In genomic region chr10:28938745-28939144, GRCh38 we compare ENCODE assay signal across 17 cellular contexts.
DNase-seq lines count a peak whose midpoint lies in the region; ATAC-seq, FAIRE-seq and TF ChIP-seq lines count a peak whose summit lies in the region.
"Had no signal": no experiment of that assay in that cellular context is flagged by ENCODE, and none has a peak within 500 bp of the region (broad histone marks: within the 10 kb centered on the region; RNA-seq: fewer than 3 reads in every experiment).

No MANE protein-coding gene starts in this region.

- H3K36me3 ChIP-seq in HepG2 (replicated peaks in 1 of 2; ENCODE audit: control insufficient read depth in 1 of 2, insufficient read depth in 2 of 2, low read length in 2 of 2): no peaks in the 10 kb centered on the region
- H3K36me3 ChIP-seq in right lobe of liver: no peaks in the 10 kb centered on the region
- H3K36me3 ChIP-seq in SJCRH30: no peaks in the 10 kb centered on the region
- no peaks in the 10 kb centered on the region for H3K36me3 ChIP-seq in iPS-18a (ENCODE audit: control insufficient read depth, low read depth, low read length)
- no peaks in the 10 kb centered on the region for H3K36me3 ChIP-seq in psoas muscle (ENCODE audit: insufficient read depth in 1 of 2, low read depth in 1 of 2)
- H3K36me3 ChIP-seq: breast epithelium had no signal

- intact Hi-C loops in HepG2 (cut with micrococcal nuclease; ENCODE audit: unreplicated experiment): loop anchor here (1.0 to 10.0 kb wide), 4 partner anchors 53 to 258 kb away; no protein-coding TSS in a partner anchor
- intact Hi-C loops in right lobe of liver (cut with DNase I): no loop called here
- intact Hi-C loops in psoas muscle (cut with DNase I): no loop called here

- no peaks in the 10 kb centered on the region for H4K20me1 ChIP-seq in HepG2 (ENCODE audit: insufficient read depth, low read length)

- H3K27me3 ChIP-seq in HepG2 (ENCODE audit: control insufficient read depth in 1 of 2, insufficient read depth in 2 of 2, low read length in 2 of 2) (no peaks in the 10 kb centered on the region; a peak in 1 of 5 replicates), right lobe of liver (no peaks in the 10 kb centered on the region), SJCRH30 (no peaks in the 10 kb centered on the region), iPS-18a (ENCODE audit: control insufficient read depth, insufficient read depth, low read length) (peaks cover 41% of the 10 kb centered on the region), psoas muscle (ENCODE audit: insufficient read depth in 3 of 3, low read length in 2 of 3) (no peaks in the 10 kb centered on the region)
- H3K27me3 ChIP-seq: breast epithelium had no signal

- H3K9ac ChIP-seq in HepG2 (ENCODE audit: insufficient read depth, low read depth, low read length): peak overlapping the region; percentile 99
- H3K9ac ChIP-seq in iPS-18a (ENCODE audit: low read length): no peak overlapping the region

- no peak for TF ChIP-seq EP300 in HepG2 (IDR thresholded peaks at IDR 0.05; ENCODE audit: low read depth in 2 of 2, low read length in 2 of 2)
- TF ChIP-seq EP300 in HepG2 (CRISPR knock-in tag; IDR thresholded peaks at IDR 0.05; ENCODE audit: borderline replicate concordance): no peak

- in situ Hi-C loops in HepG2 (cut with HindIII; ENCODE audit: extremely low pct_ligation_motif_present, low pct_unique_long_range_greater_than_20kb): no loop called here

- POLR2A ChIA-PET in HepG2 (lab: Yijun Ruan, JAX): interaction anchor here (0.7 to 2.6 kb wide), 13 partner anchors 7 to 382 kb away, joined by 3 to 24 read pairs (median 4); no protein-coding TSS in a partner anchor

- H3K27ac ChIP-seq in HepG2 (ENCODE audit: extremely low read length, insufficient read depth, low read length) (peak overlapping the region; percentile 99), right lobe of liver (no peak overlapping the region), SJCRH30 (no peak overlapping the region; the same call in 1 of the 2 replicates), iPS-18a (ENCODE audit: low read length) (no peak overlapping the region), psoas muscle (no peak overlapping the region)
- H3K27ac ChIP-seq: breast epithelium had no signal

- 6% methylated on average over 1 of the region's 1 CpG for WGBS in HepG2 (ENCODE audit: low lambda C conversion rate)
- WGBS in right lobe of liver (ENCODE audit: insufficient coverage, low coverage, low lambda C conversion rate, missing lambda C conversion rate): 25% methylated on average over 1 of the region's 1 CpG
- WGBS in psoas muscle, 3 donors: 23 to 50% (median 30%) methylated on average over 1 of the region's 1 CpG

- no TSS peak for BruUV-seq in HepG2 (replicated peaks; lab: Mats Ljungman, UMichigan)

- no peaks in the 10 kb centered on the region for H3K9me3 ChIP-seq in HepG2 (ENCODE audit: low read length)
- H3K9me3 ChIP-seq in right lobe of liver: no peaks in the 10 kb centered on the region
- H3K9me3 ChIP-seq in SJCRH30 (replicated peaks): no peaks in the 10 kb centered on the region
- no peaks in the 10 kb centered on the region for H3K9me3 ChIP-seq in iPS-18a (ENCODE audit: control insufficient read depth, low read depth, low read length)
- no peaks in the 10 kb centered on the region for H3K9me3 ChIP-seq in psoas muscle
- H3K9me3 ChIP-seq: breast epithelium had no signal

- H3K4me1 ChIP-seq in HepG2 (ENCODE audit: insufficient read depth, low read length): peaks cover 51% of the 10 kb centered on the region
- peaks cover 0 to 33% (median 14%) of the 10 kb centered on the region in 4 donors for H3K4me1 ChIP-seq in right lobe of liver
- H3K4me1 ChIP-seq in SJCRH30: peaks cover 9% of the 10 kb centered on the region; the same call in 1 of the 2 replicates
- H3K4me1 ChIP-seq in iPS-18a (ENCODE audit: control insufficient read depth, low read depth, low read length): peaks cover 10% of the 10 kb centered on the region
- H3K4me1 ChIP-seq in psoas muscle: peaks cover 4% of the 10 kb centered on the region
- H3K4me1 ChIP-seq: breast epithelium had no signal

- no peak for TF ChIP-seq POLR2A in HepG2 (IDR thresholded peaks at IDR 0.05; ENCODE audit: insufficient read depth in 1 of 2, low read depth in 2 of 2, low read length in 2 of 2)
- TF ChIP-seq POLR2A in right lobe of liver (IDR thresholded peaks at IDR 0.05): no peak

- DNase-seq in HepG2 (ENCODE audit: low spot score) (no peak), right lobe of liver (no peak), SJCRH30 (peak in 1 of 2 experiments; percentile 3), psoas muscle (no peak)
- DNase-seq in stimulated activated CD4-positive, alpha-beta T cell treated with anti-CD3 and anti-CD28 coated beads, Interleukin-1b, Interleukin-23, amount 100 ng/mL, for 48 hours: no peak
- DNase-seq: activated CD4-positive, alpha-beta memory T cell treated with anti-CD3 and anti-CD28 coated beads for 36 hours; activated T-cell treated with anti-CD3 and anti-CD28 coated beads, Interleukin-2, amount 50 U/mL, for 24 hours; CD4-positive, alpha-beta memory T cell; HFFc6; SW 1271 had no signal

- no peak for TF ChIP-seq CTCF in HepG2 (CRISPR knock-in tag; IDR thresholded peaks at IDR 0.05)
- no peak for TF ChIP-seq CTCF in right lobe of liver (IDR thresholded peaks at IDR 0.05)
- no peak for TF ChIP-seq CTCF in psoas muscle (IDR thresholded peaks at IDR 0.05)

- no peak for FAIRE-seq in HepG2 (lab: Jason Lieb, UNC)
- FAIRE-seq: HTR-8/SVneo, keratinocyte had no signal

- CTCF ChIA-PET in HepG2 (lab: Yijun Ruan, JAX; ENCODE audit: low intra/inter-chr PET ratio, low total read pairs): interaction anchor here (1.0 to 1.6 kb wide), 2 partner anchors 53 to 191 kb away, joined by 3 read pairs; no protein-coding TSS in a partner anchor

- H3K4me2 ChIP-seq in HepG2 (ENCODE audit: low read depth, low read length): peak overlapping the region; percentile 89

- H2AFZ ChIP-seq in HepG2 (ENCODE audit: low read length): no peak overlapping the region

- ATAC-seq in HepG2 (no peak), right lobe of liver (no peak), psoas muscle (no peak), GM21619 (IDR thresholded peaks at IDR 0.05; ENCODE audit: unreplicated experiment) (no peak), GM21515 (IDR thresholded peaks at IDR 0.05; ENCODE audit: unreplicated experiment) (no peak)
- ATAC-seq: Panc1 had no signal

- peaks cover 17% of the 10 kb centered on the region for H3K79me2 ChIP-seq in HepG2 (ENCODE audit: insufficient read depth, low read length)

- H3K4me3 ChIP-seq in HepG2 (replicated peaks in 1 of 3; ENCODE audit: insufficient read depth in 1 of 3, low read depth in 2 of 3, low read length in 3 of 3) (peak overlapping the region; percentile 53 to 80 (median 67); a peak in 5 of 6 replicates), right lobe of liver (no peak overlapping the region), SJCRH30 (peak overlapping the region; percentile 48; the same call in 1 of the 2 replicates), iPS-18a (ENCODE audit: low read length) (peak overlapping the region; percentile 61), psoas muscle (no peak overlapping the region)

- TF ChIP-seq RAD21 in HepG2 (CRISPR knock-in tag; IDR thresholded peaks at IDR 0.05): no peak

TF ChIP-seq in HepG2, 621 proteins besides CTCF, POLR2A, EP300 and RAD21:
- TF ChIP-seq U2AF1 (optimal IDR thresholded peaks at IDR 0.05; ENCODE audit: low read depth, low read length): peak; percentile 2
- TF ChIP-seq, protein P1, sequence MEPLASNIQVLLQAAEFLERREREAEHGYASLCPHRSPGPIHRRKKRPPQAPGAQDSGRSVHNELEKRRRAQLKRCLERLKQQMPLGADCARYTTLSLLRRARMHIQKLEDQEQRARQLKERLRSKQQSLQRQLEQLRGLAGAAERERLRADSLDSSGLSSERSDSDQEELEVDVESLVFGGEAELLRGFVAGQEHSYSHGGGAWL (CRISPR knock-in tag; IDR thresholded peaks at IDR 0.05): no peak
- 0 out of 2 replicates have a peak, but pooled peaks have one; percentile 2 for TF ChIP-seq KDM4B (CRISPR knock-in tag; IDR thresholded peaks at IDR 0.05)
TF ChIP-seq in HepG2: peak in this region for 2.

Comparison
In these comparisons a context has a peak if more than half of its experiments do, and no peak if none do; other contexts are left out.
1. H3K4me3 ChIP-seq: peak in HepG2 (3 of 3), SJCRH30 (single experiment) and iPS-18a (single experiment); none in right lobe of liver (0 of 3) and psoas muscle (single experiment).